1 cellular context compared by ENCODE assay signal in the genomic region with DNA sequence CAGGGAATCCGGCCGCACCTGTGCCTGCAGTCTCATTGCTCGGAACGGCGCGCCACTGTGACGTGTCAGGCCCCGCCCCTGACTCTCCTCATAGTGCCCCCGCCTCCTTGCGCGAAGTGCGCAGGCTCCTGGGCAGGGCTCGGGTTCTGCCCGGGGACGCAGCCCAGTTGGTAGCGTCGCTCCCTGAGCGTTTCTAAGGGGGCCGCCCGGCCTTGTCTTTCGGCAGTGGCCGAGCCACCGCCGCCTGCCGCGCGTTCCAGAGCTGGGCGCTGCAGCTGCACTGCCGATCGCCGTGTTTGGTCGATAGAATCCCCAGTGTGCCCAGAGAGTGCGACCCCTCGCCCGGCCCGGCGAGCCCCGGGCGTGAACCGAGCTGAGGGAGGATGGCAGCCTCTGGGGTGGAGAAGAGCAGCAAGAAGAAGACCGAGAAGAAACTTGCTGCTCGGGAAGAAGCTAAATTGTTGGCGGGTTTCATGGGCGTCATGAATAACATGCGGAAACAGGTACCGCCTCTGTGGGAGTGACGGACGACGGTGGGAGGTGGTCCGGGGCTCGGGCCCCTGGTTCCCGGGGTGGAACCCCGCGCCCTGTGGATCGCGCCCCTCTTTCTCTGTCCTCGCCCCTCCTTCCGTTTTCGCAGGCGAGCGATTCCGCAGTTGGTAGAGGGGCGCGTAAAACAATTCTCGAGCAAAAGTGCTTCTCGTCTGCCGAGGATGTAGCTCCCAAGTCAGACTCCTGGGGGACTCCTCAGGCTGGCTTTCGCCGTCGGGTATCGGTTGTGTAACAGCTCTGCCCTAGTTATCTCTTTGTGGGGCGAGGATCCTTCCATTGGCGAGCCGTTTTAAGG.
TF ChIP-seq lines count a peak whose summit lies in the region.

Gene KLHL7, plus strand, starts transcription at position 142 of the 847 bp plus-strand sequence. Its CDS starts 242 bp downstream, at position 384.

TF ChIP-seq in H1, 55 proteins besides CTCF, POLR2A, EP300 and RAD21 (continued from another document):
- TF ChIP-seq JUN (IDR thresholded peaks at IDR 0.05; ENCODE audit: low read depth, low read length) = no peak
- TF ChIP-seq NRF1 (IDR thresholded peaks at IDR 0.05; ENCODE audit: low read depth, low read length) = peak; percentile 61
- TF ChIP-seq CHD1 (IDR thresholded peaks at IDR 0.05; ENCODE audit: low read depth, low read length) = no peak
- TF ChIP-seq MAX (IDR thresholded peaks at IDR 0.05) = peak; percentile 63
- 0 out of 2 replicates have a peak, but pooled peaks have one; percentile 5 for TF ChIP-seq USF2 (IDR thresholded peaks at IDR 0.05; ENCODE audit: low read length)
- no peak for TF ChIP-seq RFX5 (IDR thresholded peaks at IDR 0.05; ENCODE audit: borderline replicate concordance, low read depth, low read length)
- peak; percentile 70; the same call in 1 of the 2 replicates for TF ChIP-seq PHF8 (conservative IDR thresholded peaks at IDR 0.05; ENCODE audit: low read depth, low read length)
- no peak for TF ChIP-seq E2F6 (IDR thresholded peaks at IDR 0.05)
- TF ChIP-seq RNF2 (IDR thresholded peaks at IDR 0.05; ENCODE audit: borderline replicate concordance, low read depth, low read length, missing control alignments, poor library complexity, severe bottlenecking) = no peak
- TF ChIP-seq RBBP5 (IDR thresholded peaks at IDR 0.05; ENCODE audit: borderline replicate concordance, low read depth, low read length) = peak; percentile 61
- TF ChIP-seq CREB1 (IDR thresholded peaks at IDR 0.05) = peak; percentile 98
- no peak for TF ChIP-seq ZNF274 (IDR thresholded peaks at IDR 0.05; ENCODE audit: borderline replicate concordance, extremely low read depth, low read length)
- TF ChIP-seq TEAD4 (IDR thresholded peaks at IDR 0.05; ENCODE audit: low read depth, low read length) = peak; percentile 47; the same call in 1 of the 2 replicates
- peak; percentile 71; the same call in 1 of the 2 replicates for TF ChIP-seq ATF3 (IDR thresholded peaks at IDR 0.05; ENCODE audit: insufficient read depth, low read depth, low read length)
- TF ChIP-seq MAFK (IDR thresholded peaks at IDR 0.05; ENCODE audit: low read depth, low read length) = peak; percentile 19; the same call in 1 of the 2 replicates
- TF ChIP-seq SIN3A (conservative IDR thresholded peaks at IDR 0.05 in 1 of 2, IDR thresholded peaks at IDR 0.05 in 1 of 2; ENCODE audit: low read depth in 1 of 2, low read length in 2 of 2) = peak; percentile 14 to 96; a peak in 2 of 4 replicates
- no peak for TF ChIP-seq POU5F1 (IDR thresholded peaks at IDR 0.05; ENCODE audit: low read depth, low read length)
- no peak for TF ChIP-seq SIX5 (IDR thresholded peaks at IDR 0.05; ENCODE audit: low read depth, low read length)
- no peak; the same call in 1 of the 2 replicates for TF ChIP-seq KDM5A (IDR thresholded peaks at IDR 0.05; ENCODE audit: low read length)
- TF ChIP-seq SRF (IDR thresholded peaks at IDR 0.05; ENCODE audit: low read depth, low read length) = no peak; the same call in 1 of the 2 replicates
- peak; percentile 87 for TF ChIP-seq TAF7 (optimal IDR thresholded peaks at IDR 0.05; ENCODE audit: borderline replicate concordance, low read depth, low read length)
- peak; percentile 68 for TF ChIP-seq SAP30 (IDR thresholded peaks at IDR 0.05; ENCODE audit: insufficient read depth, insufficient replicate concordance, low read length)
- no peak for TF ChIP-seq CHD2 (IDR thresholded peaks at IDR 0.05; ENCODE audit: low read length)
- no peak for TF ChIP-seq EZH2 (IDR thresholded peaks at IDR 0.05; ENCODE audit: low read depth, low read length, severe bottlenecking)
- TF ChIP-seq EGR1 (IDR thresholded peaks at IDR 0.05; ENCODE audit: borderline replicate concordance, low read depth, low read length) = no peak
- no peak for TF ChIP-seq YY1 (IDR thresholded peaks at IDR 0.05; ENCODE audit: low read depth, low read length)
- TF ChIP-seq ASH2L (IDR thresholded peaks at IDR 0.05; ENCODE audit: low read length) = peak; percentile 71
- 0 out of 2 replicates have a peak, but pooled peaks have one; percentile 8 for TF ChIP-seq BRCA1 (IDR thresholded peaks at IDR 0.05; ENCODE audit: low read depth, low read length)
- no peak for TF ChIP-seq SIRT6 (IDR thresholded peaks at IDR 0.05; ENCODE audit: low read length)
- TF ChIP-seq GABPA (IDR thresholded peaks at IDR 0.05; ENCODE audit: borderline replicate concordance, insufficient read depth, low read length) = no peak
- TF ChIP-seq, protein P1, sequence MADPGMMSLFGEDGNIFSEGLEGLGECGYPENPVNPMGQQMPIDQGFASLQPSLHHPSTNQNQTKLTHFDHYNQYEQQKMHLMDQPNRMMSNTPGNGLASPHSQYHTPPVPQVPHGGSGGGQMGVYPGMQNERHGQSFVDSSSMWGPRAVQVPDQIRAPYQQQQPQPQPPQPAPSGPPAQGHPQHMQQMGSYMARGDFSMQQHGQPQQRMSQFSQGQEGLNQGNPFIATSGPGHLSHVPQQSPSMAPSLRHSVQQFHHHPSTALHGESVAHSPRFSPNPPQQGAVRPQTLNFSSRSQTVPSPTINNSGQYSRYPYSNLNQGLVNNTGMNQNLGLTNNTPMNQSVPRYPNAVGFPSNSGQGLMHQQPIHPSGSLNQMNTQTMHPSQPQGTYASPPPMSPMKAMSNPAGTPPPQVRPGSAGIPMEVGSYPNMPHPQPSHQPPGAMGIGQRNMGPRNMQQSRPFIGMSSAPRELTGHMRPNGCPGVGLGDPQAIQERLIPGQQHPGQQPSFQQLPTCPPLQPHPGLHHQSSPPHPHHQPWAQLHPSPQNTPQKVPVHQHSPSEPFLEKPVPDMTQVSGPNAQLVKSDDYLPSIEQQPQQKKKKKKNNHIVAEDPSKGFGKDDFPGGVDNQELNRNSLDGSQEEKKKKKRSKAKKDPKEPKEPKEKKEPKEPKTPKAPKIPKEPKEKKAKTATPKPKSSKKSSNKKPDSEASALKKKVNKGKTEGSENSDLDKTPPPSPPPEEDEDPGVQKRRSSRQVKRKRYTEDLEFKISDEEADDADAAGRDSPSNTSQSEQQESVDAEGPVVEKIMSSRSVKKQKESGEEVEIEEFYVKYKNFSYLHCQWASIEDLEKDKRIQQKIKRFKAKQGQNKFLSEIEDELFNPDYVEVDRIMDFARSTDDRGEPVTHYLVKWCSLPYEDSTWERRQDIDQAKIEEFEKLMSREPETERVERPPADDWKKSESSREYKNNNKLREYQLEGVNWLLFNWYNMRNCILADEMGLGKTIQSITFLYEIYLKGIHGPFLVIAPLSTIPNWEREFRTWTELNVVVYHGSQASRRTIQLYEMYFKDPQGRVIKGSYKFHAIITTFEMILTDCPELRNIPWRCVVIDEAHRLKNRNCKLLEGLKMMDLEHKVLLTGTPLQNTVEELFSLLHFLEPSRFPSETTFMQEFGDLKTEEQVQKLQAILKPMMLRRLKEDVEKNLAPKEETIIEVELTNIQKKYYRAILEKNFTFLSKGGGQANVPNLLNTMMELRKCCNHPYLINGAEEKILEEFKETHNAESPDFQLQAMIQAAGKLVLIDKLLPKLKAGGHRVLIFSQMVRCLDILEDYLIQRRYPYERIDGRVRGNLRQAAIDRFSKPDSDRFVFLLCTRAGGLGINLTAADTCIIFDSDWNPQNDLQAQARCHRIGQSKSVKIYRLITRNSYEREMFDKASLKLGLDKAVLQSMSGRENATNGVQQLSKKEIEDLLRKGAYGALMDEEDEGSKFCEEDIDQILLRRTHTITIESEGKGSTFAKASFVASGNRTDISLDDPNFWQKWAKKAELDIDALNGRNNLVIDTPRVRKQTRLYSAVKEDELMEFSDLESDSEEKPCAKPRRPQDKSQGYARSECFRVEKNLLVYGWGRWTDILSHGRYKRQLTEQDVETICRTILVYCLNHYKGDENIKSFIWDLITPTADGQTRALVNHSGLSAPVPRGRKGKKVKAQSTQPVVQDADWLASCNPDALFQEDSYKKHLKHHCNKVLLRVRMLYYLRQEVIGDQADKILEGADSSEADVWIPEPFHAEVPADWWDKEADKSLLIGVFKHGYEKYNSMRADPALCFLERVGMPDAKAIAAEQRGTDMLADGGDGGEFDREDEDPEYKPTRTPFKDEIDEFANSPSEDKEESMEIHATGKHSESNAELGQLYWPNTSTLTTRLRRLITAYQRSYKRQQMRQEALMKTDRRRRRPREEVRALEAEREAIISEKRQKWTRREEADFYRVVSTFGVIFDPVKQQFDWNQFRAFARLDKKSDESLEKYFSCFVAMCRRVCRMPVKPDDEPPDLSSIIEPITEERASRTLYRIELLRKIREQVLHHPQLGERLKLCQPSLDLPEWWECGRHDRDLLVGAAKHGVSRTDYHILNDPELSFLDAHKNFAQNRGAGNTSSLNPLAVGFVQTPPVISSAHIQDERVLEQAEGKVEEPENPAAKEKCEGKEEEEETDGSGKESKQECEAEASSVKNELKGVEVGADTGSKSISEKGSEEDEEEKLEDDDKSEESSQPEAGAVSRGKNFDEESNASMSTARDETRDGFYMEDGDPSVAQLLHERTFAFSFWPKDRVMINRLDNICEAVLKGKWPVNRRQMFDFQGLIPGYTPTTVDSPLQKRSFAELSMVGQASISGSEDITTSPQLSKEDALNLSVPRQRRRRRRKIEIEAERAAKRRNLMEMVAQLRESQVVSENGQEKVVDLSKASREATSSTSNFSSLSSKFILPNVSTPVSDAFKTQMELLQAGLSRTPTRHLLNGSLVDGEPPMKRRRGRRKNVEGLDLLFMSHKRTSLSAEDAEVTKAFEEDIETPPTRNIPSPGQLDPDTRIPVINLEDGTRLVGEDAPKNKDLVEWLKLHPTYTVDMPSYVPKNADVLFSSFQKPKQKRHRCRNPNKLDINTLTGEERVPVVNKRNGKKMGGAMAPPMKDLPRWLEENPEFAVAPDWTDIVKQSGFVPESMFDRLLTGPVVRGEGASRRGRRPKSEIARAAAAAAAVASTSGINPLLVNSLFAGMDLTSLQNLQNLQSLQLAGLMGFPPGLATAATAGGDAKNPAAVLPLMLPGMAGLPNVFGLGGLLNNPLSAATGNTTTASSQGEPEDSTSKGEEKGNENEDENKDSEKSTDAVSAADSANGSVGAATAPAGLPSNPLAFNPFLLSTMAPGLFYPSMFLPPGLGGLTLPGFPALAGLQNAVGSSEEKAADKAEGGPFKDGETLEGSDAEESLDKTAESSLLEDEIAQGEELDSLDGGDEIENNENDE (IDR thresholded peaks at IDR 0.05; ENCODE audit: insufficient replicate concordance, low read length) = no peak
- TF ChIP-seq TBP (IDR thresholded peaks at IDR 0.05; ENCODE audit: low read depth, low read length) = peak; percentile 90
- no peak for TF ChIP-seq CTBP2 (IDR thresholded peaks at IDR 0.05; ENCODE audit: borderline replicate concordance, insufficient read depth, insufficient read length, low read length)
- no peak for TF ChIP-seq HDAC6 (IDR thresholded peaks at IDR 0.05; ENCODE audit: low read depth, low read length)
- TF ChIP-seq BACH1 (IDR thresholded peaks at IDR 0.05; ENCODE audit: low read length) = peak; percentile 39; the same call in 1 of the 2 replicates
- TF ChIP-seq SUZ12 (IDR thresholded peaks at IDR 0.05; ENCODE audit: low read length) = no peak
- TF ChIP-seq CBX5 (IDR thresholded peaks at IDR 0.05; ENCODE audit: low read depth, low read length) = no peak
- TF ChIP-seq KDM1A (IDR thresholded peaks at IDR 0.05; ENCODE audit: borderline replicate concordance, low read length) = no peak
- no peak for TF ChIP-seq NANOG (IDR thresholded peaks at IDR 0.05; ENCODE audit: insufficient read depth, low read depth, low read length, poor library complexity, severe bottlenecking)
- no peak for TF ChIP-seq TCF12 (IDR thresholded peaks at IDR 0.05; ENCODE audit: low read depth, low read length)
- no peak for TF ChIP-seq FOSL1 (IDR thresholded peaks at IDR 0.05; ENCODE audit: insufficient read depth, low read depth, low read length)
- TF ChIP-seq GTF2F1 (IDR thresholded peaks at IDR 0.05; ENCODE audit: borderline replicate concordance, low read depth, low read length) = peak; percentile 50; the same call in 1 of the 2 replicates
- no peak for TF ChIP-seq SP4 (IDR thresholded peaks at IDR 0.05; ENCODE audit: low read length)
- peak; percentile 94 for TF ChIP-seq POLR2AphosphoS5 (IDR thresholded peaks at IDR 0.05; ENCODE audit: low read depth, low read length)
- no peak for TF ChIP-seq BCL11A (IDR thresholded peaks at IDR 0.05; ENCODE audit: low read depth in 2 of 2, low read length in 2 of 2)
- TF ChIP-seq HDAC2 (IDR thresholded peaks at IDR 0.05; ENCODE audit: borderline replicate concordance in 1 of 2, low read depth in 2 of 2, low read length in 2 of 2) = no peak; a peak in 1 of 4 replicates
- peak; percentile 11; the same call in 1 of the 2 replicates for TF ChIP-seq JUND (IDR thresholded peaks at IDR 0.05; ENCODE audit: low read length)
- TF ChIP-seq, protein P2, sequence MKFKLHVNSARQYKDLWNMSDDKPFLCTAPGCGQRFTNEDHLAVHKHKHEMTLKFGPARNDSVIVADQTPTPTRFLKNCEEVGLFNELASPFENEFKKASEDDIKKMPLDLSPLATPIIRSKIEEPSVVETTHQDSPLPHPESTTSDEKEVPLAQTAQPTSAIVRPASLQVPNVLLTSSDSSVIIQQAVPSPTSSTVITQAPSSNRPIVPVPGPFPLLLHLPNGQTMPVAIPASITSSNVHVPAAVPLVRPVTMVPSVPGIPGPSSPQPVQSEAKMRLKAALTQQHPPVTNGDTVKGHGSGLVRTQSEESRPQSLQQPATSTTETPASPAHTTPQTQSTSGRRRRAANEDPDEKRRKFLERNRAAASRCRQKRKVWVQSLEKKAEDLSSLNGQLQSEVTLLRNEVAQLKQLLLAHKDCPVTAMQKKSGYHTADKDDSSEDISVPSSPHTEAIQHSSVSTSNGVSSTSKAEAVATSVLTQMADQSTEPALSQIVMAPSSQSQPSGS (IDR thresholded peaks at IDR 0.05; ENCODE audit: low read length) = no peak; the same call in 1 of the 2 replicates
- TF ChIP-seq CBX8 (IDR thresholded peaks at IDR 0.05; ENCODE audit: borderline replicate concordance, low read depth, low read length) = no peak
- no peak for TF ChIP-seq SP2 (IDR thresholded peaks at IDR 0.05; ENCODE audit: low read length)
